8 cellular contexts compared by ENCODE assay signal in the genomic region with DNA sequence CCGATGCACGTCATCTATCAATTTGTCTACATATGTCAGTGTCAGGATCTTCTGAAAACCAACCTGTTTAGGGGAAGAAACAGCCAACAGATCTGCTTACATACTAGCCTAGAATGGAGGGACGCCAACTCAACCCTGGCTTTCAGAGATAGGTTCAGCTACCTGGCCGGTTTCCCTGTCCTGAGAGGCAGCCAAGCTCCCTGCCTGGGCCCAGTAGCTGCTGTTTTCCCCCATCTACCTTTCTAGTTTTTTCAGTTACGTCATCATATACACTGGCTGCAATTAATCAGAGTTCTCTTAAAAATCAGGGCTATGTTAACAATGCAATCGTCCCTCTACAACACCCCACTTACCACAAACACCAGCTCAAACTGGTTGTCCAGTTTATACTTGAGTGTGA. TPM values are rescaled to one million over a fixed set of nuclear protein-coding genes. Genes with fewer than 3 reads are reported as not detected.
DNase-seq lines count a peak whose midpoint lies in the region; ATAC-seq and TF ChIP-seq lines count a peak whose summit lies in the region.

No MANE protein-coding gene starts in this region.

- POLR2A ChIA-PET in GM10248 (lab: Yijun Ruan, JAX): interaction anchor here (1.0 kb wide), 1 partner anchor 9 kb away, joined by 3 read pairs; no protein-coding TSS in a partner anchor

- H3K9me3 Mint-ChIP-seq in nephron progenitor cell: no peaks in the 10 kb centered on the region

- CTCF ChIA-PET in GM10248 (lab: Yijun Ruan, JAX): no interaction called here

- H3K9me3 ChIP-seq in BLaER1: no peaks in the 10 kb centered on the region
- no peaks in the 10 kb centered on the region for H3K9me3 ChIP-seq in MG63
- no peaks in the 10 kb centered on the region for H3K9me3 ChIP-seq in ectodermal cell (ENCODE audit: control insufficient read depth, low read length)

- peaks cover 31% of the 10 kb centered on the region for H3K4me1 Mint-ChIP-seq in nephron progenitor cell

- H3K9ac ChIP-seq in BLaER1: peak overlapping the region; percentile 94

- H3K4me3 ChIP-seq in BLaER1 (peak overlapping the region; percentile 84), MG63 (peak overlapping the region; percentile 75), ectodermal cell (ENCODE audit: insufficient read depth, low read depth, low read length) (peak overlapping the region; percentile 99)

- ATAC-seq in GM21737 (IDR thresholded peaks at IDR 0.05; ENCODE audit: unreplicated experiment): no peak

- H3K36me3 Mint-ChIP-seq in nephron progenitor cell (ENCODE audit: low read depth): peaks cover 50% of the 10 kb centered on the region

- H3K4me3 Mint-ChIP-seq in nephron progenitor cell: peak overlapping the region; percentile 95

- H3K4me1 ChIP-seq in BLaER1: peaks cover 24% of the 10 kb centered on the region
- H3K4me1 ChIP-seq in ectodermal cell (ENCODE audit: control insufficient read depth, insufficient read depth, low read length): peaks cover 11% of the 10 kb centered on the region

- peak overlapping the region; percentile 100 for H3K27ac Mint-ChIP-seq in nephron progenitor cell

- H3K27me3 ChIP-seq in BLaER1: no peaks in the 10 kb centered on the region
- H3K27me3 ChIP-seq in MG63: no peaks in the 10 kb centered on the region
- no peaks in the 10 kb centered on the region for H3K27me3 ChIP-seq in ectodermal cell (ENCODE audit: control insufficient read depth, insufficient read depth, low read length, poor library complexity, severe bottlenecking)

- no peaks in the 10 kb centered on the region for H3K27me3 Mint-ChIP-seq in nephron progenitor cell (ENCODE audit: low read depth, poor library complexity)

- H3K27ac ChIP-seq in BLaER1 (peak overlapping the region; percentile 92), ectodermal cell (ENCODE audit: insufficient read depth, low read depth, low read length, poor library complexity, severe bottlenecking) (peak overlapping the region; percentile 83)

- peaks cover 65% of the 10 kb centered on the region for H3K36me3 ChIP-seq in BLaER1
- H3K36me3 ChIP-seq in MG63: peaks cover 54% of the 10 kb centered on the region
- H3K36me3 ChIP-seq in ectodermal cell (ENCODE audit: control insufficient read depth, insufficient read depth, low read length): peaks cover 44% of the 10 kb centered on the region

- peak overlapping the region; percentile 90 for H3K4me2 ChIP-seq in BLaER1

- no peak for TF ChIP-seq CTCF in nephron progenitor cell (IDR thresholded peaks at IDR 0.05)
- no peak for TF ChIP-seq CTCF in GM10248 (IDR thresholded peaks at IDR 0.05; ENCODE audit: control extremely low read depth, extremely low read depth, low read depth, missing control alignments)

- H4K20me1 ChIP-seq in BLaER1: peaks cover 10% of the 10 kb centered on the region; the same call in 1 of the 2 replicates

- DNase-seq in MG63: no peak
- no peak for DNase-seq in nephron progenitor cell
- no peak for DNase-seq in 8988T
- DNase-seq in NK-92 (lab: John Stamatoyannopoulos, UW; ENCODE audit: unreplicated experiment): no peak
- no peak for DNase-seq in GM10248 (ENCODE audit: extremely low spot score)

- WGBS in ectodermal cell, 2 experiments: 89 to 90% methylated on average over 6 of the region's 6 CpGs

RNA-seq across cellular contexts. Expression of a gene that starts 1.0 kb away (rescaled TPM):
- 88.3 and 102 TPM in 2 replicates for total RNA-seq in MG63 (2014; rRNA removed; shearing (Covaris generic); ENCODE audit: low replicate concordance)
- polyA plus RNA-seq in ectodermal cell (2013, experiment 1 of 4): 54.0 TPM
- polyA plus RNA-seq in ectodermal cell (2013, experiment 2 of 4): 60.4 TPM
- 51.3 TPM for polyA plus RNA-seq in ectodermal cell (2013, experiment 3 of 4)
- 56.9 TPM for polyA plus RNA-seq in ectodermal cell (2013, experiment 4 of 4)

RNA-seq across cellular contexts. Expression of a gene that starts 1.3 kb away (rescaled TPM):
- total RNA-seq in MG63 (2014; rRNA removed; shearing (Covaris generic); ENCODE audit: low replicate concordance): 26.8 and 33.2 TPM in 2 replicates
- 61.8 TPM for polyA plus RNA-seq in ectodermal cell (2013, experiment 1 of 4)
- polyA plus RNA-seq in ectodermal cell (2013, experiment 2 of 4): 67.7 TPM
- 42.9 TPM for polyA plus RNA-seq in ectodermal cell (2013, experiment 3 of 4)
- polyA plus RNA-seq in ectodermal cell (2013, experiment 4 of 4): 44.7 TPM

RNA-seq across cellular contexts. Expression of a gene that starts 15.2 kb away (rescaled TPM):
- 2.6 and 3.6 TPM in 2 replicates for total RNA-seq in MG63 (2014; rRNA removed; shearing (Covaris generic); ENCODE audit: low replicate concordance)
- polyA plus RNA-seq in ectodermal cell (2013, experiment 1 of 4): 6.0 TPM
- 8.0 TPM for polyA plus RNA-seq in ectodermal cell (2013, experiment 2 of 4)
- 5.3 TPM for polyA plus RNA-seq in ectodermal cell (2013, experiment 3 of 4)
- 4.6 TPM for polyA plus RNA-seq in ectodermal cell (2013, experiment 4 of 4)

RNA-seq across cellular contexts. Expression of a gene that starts 36.2 kb away (rescaled TPM):
- total RNA-seq in MG63 (2014; rRNA removed; shearing (Covaris generic); ENCODE audit: low replicate concordance): 27.9 and 31.4 TPM in 2 replicates
- polyA plus RNA-seq in ectodermal cell (2013, experiment 1 of 4): 33.6 TPM
- polyA plus RNA-seq in ectodermal cell (2013, experiment 2 of 4): 33.5 TPM
- 25.9 TPM for polyA plus RNA-seq in ectodermal cell (2013, experiment 3 of 4)
- polyA plus RNA-seq in ectodermal cell (2013, experiment 4 of 4): 25.5 TPM

RNA-seq across cellular contexts. Expression of a gene that starts 56.1 kb away (rescaled TPM):
- 16.9 and 19.8 TPM in 2 replicates for total RNA-seq in MG63 (2014; rRNA removed; shearing (Covaris generic); ENCODE audit: low replicate concordance)
- polyA plus RNA-seq in ectodermal cell (2013, experiment 1 of 4): 46.4 TPM
- 47.1 TPM for polyA plus RNA-seq in ectodermal cell (2013, experiment 2 of 4)
- 33.8 TPM for polyA plus RNA-seq in ectodermal cell (2013, experiment 3 of 4)
- 36.5 TPM for polyA plus RNA-seq in ectodermal cell (2013, experiment 4 of 4)
